ENCODE assay signal across 11 cellular contexts in genomic region chr7:105270117-105270516, GRCh38.
DNase-seq lines count a peak whose midpoint lies in the region; ATAC-seq and TF ChIP-seq lines count a peak whose summit lies in the region.
"Had no signal": no experiment of that assay in that cellular context is flagged by ENCODE, and none has a peak within 500 bp of the region (broad histone marks: within the 10 kb centered on the region; RNA-seq: fewer than 3 reads in every experiment).

No MANE protein-coding gene starts in this region.

- H3K36me3 Mint-ChIP-seq in CD4-positive, alpha-beta T cell (ENCODE audit: low read depth) = no peaks in the 10 kb centered on the region
- no peaks in the 10 kb centered on the region for H3K36me3 Mint-ChIP-seq in GM23338 (ENCODE audit: low read depth)
- H3K36me3 Mint-ChIP-seq in activated naive CD8-positive, alpha-beta T cell treated with anti-CD3 and anti-CD28 coated beads, Interleukin-2, amount 50 U/mL, for 24 hours (ENCODE audit: low read depth) = no peaks in the 10 kb centered on the region
- H3K36me3 Mint-ChIP-seq: stimulated activated effector memory CD8-positive, alpha-beta T cell treated with anti-CD3 and anti-CD28 coated beads, Interleukin-12 subunit alpha, Interleukin-12 subunit beta, amount 100 ng/mL, for 72 hours had no signal

- H3K4me2 ChIP-seq in GM23338 = no peak overlapping the region

- no peaks in the 10 kb centered on the region for H3F3A ChIP-seq in GM23338 (replicated peaks; ENCODE audit: low read depth)

- peak; percentile 37 for ATAC-seq in CD4-positive, alpha-beta T cell (ENCODE audit: poor library complexity)
- ATAC-seq in GM23338 = peak; percentile 95
- no peak for ATAC-seq in activated naive CD8-positive, alpha-beta T cell treated with anti-CD3 and anti-CD28 coated beads, Interleukin-2, amount 50 U/mL, for 24 hours
- ATAC-seq in HG03097 (IDR thresholded peaks at IDR 0.05; ENCODE audit: low FRiP score, unreplicated experiment) = no peak
- ATAC-seq in GM21360 (IDR thresholded peaks at IDR 0.05; ENCODE audit: unreplicated experiment) = no peak
- ATAC-seq: stimulated activated effector memory CD8-positive, alpha-beta T cell treated with anti-CD3 and anti-CD28 coated beads, Interleukin-12 subunit alpha, Interleukin-12 subunit beta, amount 100 ng/mL, for 72 hours had no signal

- H3K9me3 Mint-ChIP-seq in CD4-positive, alpha-beta T cell = no peaks in the 10 kb centered on the region
- no peaks in the 10 kb centered on the region for H3K9me3 Mint-ChIP-seq in GM23338
- H3K9me3 Mint-ChIP-seq in activated naive CD8-positive, alpha-beta T cell treated with anti-CD3 and anti-CD28 coated beads, Interleukin-2, amount 50 U/mL, for 24 hours = no peaks in the 10 kb centered on the region
- H3K9me3 Mint-ChIP-seq: stimulated activated effector memory CD8-positive, alpha-beta T cell treated with anti-CD3 and anti-CD28 coated beads, Interleukin-12 subunit alpha, Interleukin-12 subunit beta, amount 100 ng/mL, for 72 hours had no signal

- no peak for DNase-seq in CD4-positive, alpha-beta T cell
- DNase-seq in GM23338 (ENCODE audit: low spot score) = peak; percentile 51
- DNase-seq in activated naive CD8-positive, alpha-beta T cell treated with anti-CD3 and anti-CD28 coated beads, Interleukin-2, amount 50 U/mL, for 24 hours = no peak
- DNase-seq in mesenteric fat pad (ENCODE audit: low spot score) = no peak
- DNase-seq in OCI-M2 (lab: John Stamatoyannopoulos, UW; ENCODE audit: unreplicated experiment) = no peak
- DNase-seq: DMS153, erythroblast had no signal

- H3K27ac ChIP-seq in CD4-positive, alpha-beta T cell (ENCODE audit: low read depth, low read length) = no peak overlapping the region
- H3K27ac ChIP-seq in GM23338 (ENCODE audit: low read depth) (no peak overlapping the region), muscle layer of duodenum (ENCODE audit: low read length) (peak overlapping the region; percentile 83)

- no peak overlapping the region for H2AFZ ChIP-seq in GM23338

- H3K4me1 ChIP-seq in GM23338 (ENCODE audit: insufficient read depth) (peaks cover 17% of the 10 kb centered on the region; the same call in 1 of the 2 replicates), muscle layer of duodenum (ENCODE audit: control insufficient read depth in 1 of 2, insufficient read depth in 2 of 2, low read length in 2 of 2) (peaks cover 12 to 17% of the 10 kb centered on the region in 2 donors)

- H3K36me3 ChIP-seq in GM23338 (ENCODE audit: insufficient read depth) (no peaks in the 10 kb centered on the region), muscle layer of duodenum (ENCODE audit: control insufficient read depth in 1 of 2, insufficient read depth in 2 of 2, low read length in 2 of 2) (no peaks in the 10 kb centered on the region)

- H3K4me3 ChIP-seq in GM23338 = no peak overlapping the region
- H3K4me3 ChIP-seq in muscle layer of duodenum (ENCODE audit: low read depth in 1 of 2, low read length in 2 of 2) = no peak overlapping the region

- peaks cover 66% of the 10 kb centered on the region for H3K4me1 Mint-ChIP-seq in CD4-positive, alpha-beta T cell (ENCODE audit: low read depth)
- H3K4me1 Mint-ChIP-seq in GM23338 = peaks cover 21% of the 10 kb centered on the region
- peaks cover 45% of the 10 kb centered on the region for H3K4me1 Mint-ChIP-seq in activated naive CD8-positive, alpha-beta T cell treated with anti-CD3 and anti-CD28 coated beads, Interleukin-2, amount 50 U/mL, for 24 hours

- peak overlapping the region; percentile 90 for H3K4me3 Mint-ChIP-seq in CD4-positive, alpha-beta T cell
- no peak overlapping the region for H3K4me3 Mint-ChIP-seq in GM23338
- peak overlapping the region; percentile 79 for H3K4me3 Mint-ChIP-seq in activated naive CD8-positive, alpha-beta T cell treated with anti-CD3 and anti-CD28 coated beads, Interleukin-2, amount 50 U/mL, for 24 hours

- POLR2A ChIA-PET in CD4-positive, alpha-beta T cell (lab: Charles Lee) = interaction anchor here (0.7 kb wide), 1 partner anchor 79 kb away, joined by 4 read pairs; no protein-coding TSS in a partner anchor

- no peaks in the 10 kb centered on the region for H3K9me2 ChIP-seq in GM23338 (ENCODE audit: insufficient read depth)

- intact Hi-C loops in CD4-positive, alpha-beta T cell (cut with DNase I, micrococcal nuclease) = no loop called here

- no peaks in the 10 kb centered on the region; the same call in 1 of the 2 replicates for H4K20me1 ChIP-seq in GM23338 (replicated peaks; ENCODE audit: insufficient read depth)

- peaks cover 78% of the 10 kb centered on the region for H3K79me2 ChIP-seq in GM23338 (replicated peaks; ENCODE audit: insufficient read depth)

- no peaks in the 10 kb centered on the region for H3K9me3 ChIP-seq in CD4-positive, alpha-beta T cell (ENCODE audit: control insufficient read depth, low read length)
- no peaks in the 10 kb centered on the region for H3K9me3 ChIP-seq in muscle layer of duodenum (ENCODE audit: control insufficient read depth in 1 of 2, low read length in 2 of 2)

- no peaks in the 10 kb centered on the region for H3K27me3 Mint-ChIP-seq in CD4-positive, alpha-beta T cell
- peaks cover 6% of the 10 kb centered on the region for H3K27me3 Mint-ChIP-seq in GM23338 (ENCODE audit: insufficient read depth, low read depth, poor library complexity)
- no peaks in the 10 kb centered on the region for H3K27me3 Mint-ChIP-seq in activated naive CD8-positive, alpha-beta T cell treated with anti-CD3 and anti-CD28 coated beads, Interleukin-2, amount 50 U/mL, for 24 hours

- H3K27me3 ChIP-seq in CD4-positive, alpha-beta T cell (ENCODE audit: control insufficient read depth, insufficient read depth, low read length) = no peaks in the 10 kb centered on the region
- H3K27me3 ChIP-seq in GM23338 (ENCODE audit: insufficient read depth) = no peaks in the 10 kb centered on the region
- H3K27me3 ChIP-seq in muscle layer of duodenum (ENCODE audit: low read depth, low read length) = no peaks in the 10 kb centered on the region

- peak overlapping the region; percentile 78 for H3K27ac Mint-ChIP-seq in CD4-positive, alpha-beta T cell
- H3K27ac Mint-ChIP-seq in GM23338 = no peak overlapping the region
- H3K27ac Mint-ChIP-seq in activated naive CD8-positive, alpha-beta T cell treated with anti-CD3 and anti-CD28 coated beads, Interleukin-2, amount 50 U/mL, for 24 hours = no peak overlapping the region

- no peak for TF ChIP-seq CTCF in CD4-positive, alpha-beta T cell (IDR thresholded peaks at IDR 0.05)
- TF ChIP-seq CTCF in GM23338 (conservative IDR thresholded peaks at IDR 0.05; ENCODE audit: low read depth in 2 of 2) = no peak

- CTCF ChIA-PET in CD4-positive, alpha-beta T cell (lab: Charles Lee) = no interaction called here

TF ChIP-seq in GM23338, 12 proteins besides CTCF, POLR2A, EP300 and RAD21 (continues in another document):
- TF ChIP-seq, protein P1, sequence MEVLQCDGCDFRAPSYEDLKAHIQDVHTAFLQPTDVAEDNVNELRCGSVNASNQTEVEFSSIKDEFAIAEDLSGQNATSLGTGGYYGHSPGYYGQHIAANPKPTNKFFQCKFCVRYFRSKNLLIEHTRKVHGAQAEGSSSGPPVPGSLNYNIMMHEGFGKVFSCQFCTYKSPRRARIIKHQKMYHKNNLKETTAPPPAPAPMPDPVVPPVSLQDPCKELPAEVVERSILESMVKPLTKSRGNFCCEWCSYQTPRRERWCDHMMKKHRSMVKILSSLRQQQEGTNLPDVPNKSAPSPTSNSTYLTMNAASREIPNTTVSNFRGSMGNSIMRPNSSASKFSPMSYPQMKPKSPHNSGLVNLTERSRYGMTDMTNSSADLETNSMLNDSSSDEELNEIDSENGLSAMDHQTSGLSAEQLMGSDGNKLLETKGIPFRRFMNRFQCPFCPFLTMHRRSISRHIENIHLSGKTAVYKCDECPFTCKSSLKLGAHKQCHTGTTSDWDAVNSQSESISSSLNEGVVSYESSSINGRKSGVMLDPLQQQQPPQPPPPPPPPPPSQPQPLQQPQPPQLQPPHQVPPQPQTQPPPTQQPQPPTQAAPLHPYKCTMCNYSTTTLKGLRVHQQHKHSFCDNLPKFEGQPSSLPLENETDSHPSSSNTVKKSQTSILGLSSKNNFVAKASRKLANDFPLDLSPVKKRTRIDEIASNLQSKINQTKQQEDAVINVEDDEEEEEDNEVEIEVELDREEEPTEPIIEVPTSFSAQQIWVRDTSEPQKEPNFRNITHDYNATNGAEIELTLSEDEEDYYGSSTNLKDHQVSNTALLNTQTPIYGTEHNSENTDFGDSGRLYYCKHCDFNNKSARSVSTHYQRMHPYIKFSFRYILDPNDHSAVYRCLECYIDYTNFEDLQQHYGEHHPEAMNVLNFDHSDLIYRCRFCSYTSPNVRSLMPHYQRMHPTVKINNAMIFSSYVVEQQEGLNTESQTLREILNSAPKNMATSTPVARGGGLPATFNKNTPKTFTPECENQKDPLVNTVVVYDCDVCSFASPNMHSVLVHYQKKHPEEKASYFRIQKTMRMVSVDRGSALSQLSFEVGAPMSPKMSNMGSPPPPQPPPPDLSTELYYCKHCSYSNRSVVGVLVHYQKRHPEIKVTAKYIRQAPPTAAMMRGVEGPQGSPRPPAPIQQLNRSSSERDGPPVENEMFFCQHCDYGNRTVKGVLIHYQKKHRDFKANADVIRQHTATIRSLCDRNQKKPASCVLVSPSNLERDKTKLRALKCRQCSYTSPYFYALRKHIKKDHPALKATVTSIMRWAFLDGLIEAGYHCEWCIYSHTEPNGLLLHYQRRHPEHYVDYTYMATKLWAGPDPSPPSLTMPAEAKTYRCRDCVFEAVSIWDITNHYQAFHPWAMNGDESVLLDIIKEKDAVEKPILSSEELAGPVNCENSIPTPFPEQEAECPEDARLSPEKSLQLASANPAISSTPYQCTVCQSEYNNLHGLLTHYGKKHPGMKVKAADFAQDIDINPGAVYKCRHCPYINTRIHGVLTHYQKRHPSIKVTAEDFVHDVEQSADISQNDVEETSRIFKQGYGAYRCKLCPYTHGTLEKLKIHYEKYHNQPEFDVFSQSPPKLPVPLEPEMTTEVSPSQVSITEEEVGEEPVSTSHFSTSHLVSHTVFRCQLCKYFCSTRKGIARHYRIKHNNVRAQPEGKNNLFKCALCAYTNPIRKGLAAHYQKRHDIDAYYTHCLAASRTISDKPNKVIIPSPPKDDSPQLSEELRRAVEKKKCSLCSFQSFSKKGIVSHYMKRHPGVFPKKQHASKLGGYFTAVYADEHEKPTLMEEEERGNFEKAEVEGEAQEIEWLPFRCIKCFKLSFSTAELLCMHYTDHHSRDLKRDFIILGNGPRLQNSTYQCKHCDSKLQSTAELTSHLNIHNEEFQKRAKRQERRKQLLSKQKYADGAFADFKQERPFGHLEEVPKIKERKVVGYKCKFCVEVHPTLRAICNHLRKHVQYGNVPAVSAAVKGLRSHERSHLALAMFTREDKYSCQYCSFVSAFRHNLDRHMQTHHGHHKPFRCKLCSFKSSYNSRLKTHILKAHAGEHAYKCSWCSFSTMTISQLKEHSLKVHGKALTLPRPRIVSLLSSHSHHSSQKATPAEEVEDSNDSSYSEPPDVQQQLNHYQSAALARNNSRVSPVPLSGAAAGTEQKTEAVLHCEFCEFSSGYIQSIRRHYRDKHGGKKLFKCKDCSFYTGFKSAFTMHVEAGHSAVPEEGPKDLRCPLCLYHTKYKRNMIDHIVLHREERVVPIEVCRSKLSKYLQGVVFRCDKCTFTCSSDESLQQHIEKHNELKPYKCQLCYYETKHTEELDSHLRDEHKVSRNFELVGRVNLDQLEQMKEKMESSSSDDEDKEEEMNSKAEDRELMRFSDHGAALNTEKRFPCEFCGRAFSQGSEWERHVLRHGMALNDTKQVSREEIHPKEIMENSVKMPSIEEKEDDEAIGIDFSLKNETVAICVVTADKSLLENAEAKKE (CRISPR knock-in tag; IDR thresholded peaks at IDR 0.05) = no peak

Comparison
In these comparisons a context has a peak if more than half of its experiments do, and no peak if none do; other contexts are left out.
1. ATAC-seq: peak in CD4-positive, alpha-beta T cell (single experiment) and GM23338 (single experiment); none in activated naive CD8-positive, alpha-beta T cell treated with anti-CD3 and anti-CD28 coated beads, Interleukin-2, amount 50 U/mL, for 24 hours (single experiment), HG03097 (single experiment) and GM21360 (single experiment).